10 cellular contexts compared by ENCODE assay signal in the genomic region with DNA sequence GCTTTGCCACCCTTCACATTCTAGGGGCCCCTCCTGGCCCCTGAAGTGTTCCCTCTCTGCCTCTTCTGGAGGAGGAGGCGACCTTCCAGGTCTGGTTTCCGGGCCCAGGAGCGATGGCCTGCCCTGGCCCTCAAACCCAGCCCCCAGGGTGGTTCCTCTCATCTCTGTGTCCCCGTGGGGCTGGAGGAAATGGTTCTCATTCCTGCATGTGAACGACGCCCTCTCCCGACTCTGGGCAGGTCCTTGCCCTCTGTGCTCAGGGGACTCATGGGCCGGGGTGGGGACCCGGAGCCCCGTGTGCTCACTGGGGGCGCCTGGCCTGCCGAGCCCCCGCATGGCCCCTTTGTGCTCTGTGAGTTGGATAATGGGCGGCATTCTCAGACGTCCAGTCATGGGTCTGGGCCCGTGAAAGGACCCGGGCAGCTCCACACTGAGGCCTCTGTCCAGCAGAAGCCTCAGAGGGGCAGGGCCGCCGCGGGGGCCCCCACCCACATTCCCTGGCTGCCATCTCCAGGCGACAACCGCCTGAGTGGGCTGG. TPM values are rescaled to one million over a fixed set of nuclear protein-coding genes. Genes with fewer than 3 reads are reported as not detected.
DNase-seq lines count a peak whose midpoint lies in the region; ATAC-seq, FAIRE-seq and TF ChIP-seq lines count a peak whose summit lies in the region.
"Had no signal": no experiment of that assay in that cellular context is flagged by ENCODE, and none has a peak within 500 bp of the region (broad histone marks: within the 10 kb centered on the region; RNA-seq: fewer than 3 reads in every experiment).

No MANE protein-coding gene starts in this region.

- no peak overlapping the region for H2BK5ac ChIP-seq in mesenchymal stem cell (ENCODE audit: low read depth, low read length, poor library complexity, severe bottlenecking)

- ATAC-seq in GM18511 (IDR thresholded peaks at IDR 0.05; ENCODE audit: unreplicated experiment) (no peak), HG03342 (IDR thresholded peaks at IDR 0.05; ENCODE audit: unreplicated experiment) (no peak)

- peak overlapping the region; percentile 4 for H2AK5ac ChIP-seq in mesenchymal stem cell (ENCODE audit: low read length, severe bottlenecking)

- H3K4me3 ChIP-seq in HUES6 (ENCODE audit: low read depth, low read length): no peak overlapping the region; the same call in 1 of the 2 replicates
- no peak overlapping the region for H3K4me3 ChIP-seq in endothelial cell of umbilical vein (replicated peaks in 1 of 3; ENCODE audit: insufficient read depth in 1 of 3, low read depth in 1 of 3, low read length in 3 of 3)
- H3K4me3 ChIP-seq in mesenchymal stem cell (ENCODE audit: insufficient read depth in 1 of 2, low read depth in 1 of 2, low read length in 2 of 2): no peak overlapping the region

- peak overlapping the region; percentile 93 for H4K8ac ChIP-seq in mesenchymal stem cell (ENCODE audit: low read length)

- DNase-seq in endothelial cell of umbilical vein (ENCODE audit: low read depth, low spot score): peak; percentile 51
- DNase-seq in mesenchymal stem cell: peak; percentile 84
- peak; percentile 57 for DNase-seq in urothelium cell line (ENCODE audit: low spot score)
- no peak for DNase-seq in activated CD4-positive, alpha-beta memory T cell treated with anti-CD3 and anti-CD28 coated beads, Interleukin-2, amount 10 ng/mL, durations not matched to agents 7 days and 5 days
- no peak for DNase-seq in OCI-M1 (lab: John Stamatoyannopoulos, UW)
- DNase-seq: naive B cell had no signal

- H3K4me1 ChIP-seq in HUES6 (ENCODE audit: control insufficient read depth, insufficient read depth, low read length) (peaks cover 49% of the 10 kb centered on the region), endothelial cell of umbilical vein (ENCODE audit: control insufficient read depth, extremely low read depth, insufficient read depth, low read length) (peaks cover 50% of the 10 kb centered on the region), mesenchymal stem cell (ENCODE audit: control insufficient read depth, insufficient read depth, low read depth, low read length) (peaks cover 58% of the 10 kb centered on the region)

- no peaks in the 10 kb centered on the region for H3K27me3 ChIP-seq in HUES6 (ENCODE audit: control insufficient read depth, insufficient read depth, low read length)
- H3K27me3 ChIP-seq in endothelial cell of umbilical vein (ENCODE audit: control insufficient read depth in 2 of 2, insufficient read depth in 2 of 2, low read length in 2 of 2): no peaks in the 10 kb centered on the region
- no peaks in the 10 kb centered on the region for H3K27me3 ChIP-seq in mesenchymal stem cell (ENCODE audit: control insufficient read depth in 1 of 2, insufficient read depth in 1 of 2, low read length in 2 of 2)

- TF ChIP-seq POLR2A in endothelial cell of umbilical vein (IDR thresholded peaks at IDR 0.05; ENCODE audit: low read depth, low read length): no peak

- peak overlapping the region; percentile 76 to 85 for H3K4ac ChIP-seq in mesenchymal stem cell (ENCODE audit: low read depth in 1 of 2, low read length in 2 of 2)

- peak overlapping the region; percentile 77 for H3K9ac ChIP-seq in HUES6 (ENCODE audit: low read length)
- peak overlapping the region; percentile 31 for H3K9ac ChIP-seq in endothelial cell of umbilical vein (replicated peaks; ENCODE audit: extremely low read depth, insufficient read depth, low read length)
- H3K9ac ChIP-seq in mesenchymal stem cell (ENCODE audit: low read length): peak overlapping the region; percentile 24

- H3K27ac Mint-ChIP-seq in activated CD4-positive, alpha-beta memory T cell treated with anti-CD3 and anti-CD28 coated beads, Interleukin-2, amount 10 ng/mL, durations not matched to agents 7 days and 5 days: no peak overlapping the region
- H3K27ac Mint-ChIP-seq: activated T-helper 1 cell treated with anti-CD3 and anti-CD28 coated beads, Interleukin-12 subunit alpha, Interleukin-12 subunit beta, Interleukin-2, Interleukin-4 antibody, amounts not matched to agents 30 ng/mL and 10 ng/mL and 1 ng/mL, durations not matched to agents 14 hours and 24 hours and 36 hours had no signal

- 7% methylated on average over 22 of the region's 22 CpGs for WGBS in mesenchymal stem cell

- H3K79me2 ChIP-seq in endothelial cell of umbilical vein (ENCODE audit: control insufficient read depth, insufficient read depth, low read length): no peaks in the 10 kb centered on the region

- H3K36me3 Mint-ChIP-seq in activated CD4-positive, alpha-beta memory T cell treated with anti-CD3 and anti-CD28 coated beads, Interleukin-2, amount 10 ng/mL, durations not matched to agents 7 days and 5 days (ENCODE audit: low read depth): no peaks in the 10 kb centered on the region

- FAIRE-seq in endothelial cell of umbilical vein (lab: Jason Lieb, UNC) (peak; percentile 64), urothelium cell line (lab: Jason Lieb, UNC) (no peak)

- peak overlapping the region; percentile 50 for H2AFZ ChIP-seq in endothelial cell of umbilical vein (ENCODE audit: low read depth, low read length)
- H2AFZ ChIP-seq in mesenchymal stem cell (ENCODE audit: low read depth, low read length): peak overlapping the region; percentile 55

- H3K23ac ChIP-seq in mesenchymal stem cell (ENCODE audit: low read length in 2 of 2): no peak overlapping the region

- peak overlapping the region; percentile 94 for H4K91ac ChIP-seq in mesenchymal stem cell (ENCODE audit: low read length)

- H3K36me3 ChIP-seq in HUES6 (ENCODE audit: control insufficient read depth, insufficient read depth, low read length) (no peaks in the 10 kb centered on the region), endothelial cell of umbilical vein (ENCODE audit: control insufficient read depth in 2 of 2, extremely low read depth in 1 of 2, insufficient read depth in 2 of 2, low read length in 2 of 2) (no peaks in the 10 kb centered on the region), mesenchymal stem cell (ENCODE audit: control insufficient read depth in 1 of 2, insufficient read depth in 2 of 2, low read depth in 1 of 2, low read length in 2 of 2) (no peaks in the 10 kb centered on the region)

- intact Hi-C loops in endothelial cell of umbilical vein (cut with micrococcal nuclease): no loop called here

- dilution Hi-C loops in endothelial cell of umbilical vein (cut with MboI; ENCODE audit: extremely low pct_ligation_motif_present, low sequenced_read_pairs): no loop called here

- no peaks in the 10 kb centered on the region for H3K9me1 ChIP-seq in endothelial cell of umbilical vein (replicated peaks; ENCODE audit: control insufficient read depth, extremely low read depth, insufficient read depth, low read length)

- TF ChIP-seq CTCF in endothelial cell of umbilical vein (IDR thresholded peaks at IDR 0.05; ENCODE audit: extremely low read depth in 1 of 2, insufficient read depth in 1 of 2, low read depth in 1 of 2, low read length in 2 of 2): no peak

- CTCF ChIA-PET in endothelial cell of umbilical vein (lab: Charles Lee): interaction anchor here (0.7 to 2.4 kb wide), 4 partner anchors 11 to 316 kb away, joined by 3 to 11 read pairs (median 4); no protein-coding TSS in a partner anchor
- CTCF ChIA-PET in activated CD4-positive, alpha-beta memory T cell treated with anti-CD3 and anti-CD28 coated beads, Interleukin-2, amount 10 ng/mL, durations not matched to agents 7 days and 5 days (lab: Charles Lee): no interaction called here

- POLR2A ChIA-PET in endothelial cell of umbilical vein (lab: Charles Lee): no interaction called here
- POLR2A ChIA-PET in activated CD4-positive, alpha-beta memory T cell treated with anti-CD3 and anti-CD28 coated beads, Interleukin-2, amount 10 ng/mL, durations not matched to agents 7 days and 5 days (lab: Charles Lee): no interaction called here

- H3K4me2 ChIP-seq in endothelial cell of umbilical vein (ENCODE audit: insufficient read depth, low read length) (no peak overlapping the region), mesenchymal stem cell (ENCODE audit: low read length, poor library complexity, severe bottlenecking) (no peak overlapping the region)

- H3K14ac ChIP-seq in mesenchymal stem cell (ENCODE audit: low read length in 2 of 2): peak overlapping the region in 1 of 2 experiments; percentile 81

- no peaks in the 10 kb centered on the region for H3K9me3 ChIP-seq in HUES6 (ENCODE audit: control insufficient read depth, insufficient read depth, low read depth, low read length)
- H3K9me3 ChIP-seq in endothelial cell of umbilical vein (replicated peaks; ENCODE audit: control insufficient read depth, insufficient read depth, low read length): no peaks in the 10 kb centered on the region
- H3K9me3 ChIP-seq in mesenchymal stem cell (ENCODE audit: control insufficient read depth, low read length): no peaks in the 10 kb centered on the region

- peak overlapping the region; percentile 85; the same call in 1 of the 2 replicates for H3K27ac ChIP-seq in HUES6 (ENCODE audit: low read depth, low read length)
- H3K27ac ChIP-seq in endothelial cell of umbilical vein (ENCODE audit: insufficient read depth, low read depth, low read length): peak overlapping the region; percentile 62
- no peak overlapping the region for H3K27ac ChIP-seq in mesenchymal stem cell (ENCODE audit: low read length, poor library complexity, severe bottlenecking)

- no peaks in the 10 kb centered on the region for H4K20me1 ChIP-seq in endothelial cell of umbilical vein (replicated peaks; ENCODE audit: control insufficient read depth, extremely low read depth, insufficient read depth, low read length)

- no peaks in the 10 kb centered on the region for H3K79me1 ChIP-seq in mesenchymal stem cell (replicated peaks; ENCODE audit: low read length, poor library complexity, severe bottlenecking)

- peak overlapping the region; percentile 88 for H2BK15ac ChIP-seq in mesenchymal stem cell (ENCODE audit: low read depth, poor library complexity, severe bottlenecking)

- peak overlapping the region; percentile 77 to 78 for H3K18ac ChIP-seq in mesenchymal stem cell (ENCODE audit: low read depth in 1 of 2, low read length in 2 of 2)

- H3K4me1 Mint-ChIP-seq in activated CD4-positive, alpha-beta memory T cell treated with anti-CD3 and anti-CD28 coated beads, Interleukin-2, amount 10 ng/mL, durations not matched to agents 7 days and 5 days: peaks cover 8% of the 10 kb centered on the region

- peak overlapping the region; percentile 75 for H2BK120ac ChIP-seq in mesenchymal stem cell (ENCODE audit: low read depth, low read length)

- H3K9me3 Mint-ChIP-seq in activated CD4-positive, alpha-beta memory T cell treated with anti-CD3 and anti-CD28 coated beads, Interleukin-2, amount 10 ng/mL, durations not matched to agents 7 days and 5 days: no peaks in the 10 kb centered on the region
- H3K9me3 Mint-ChIP-seq: activated T-helper 1 cell treated with anti-CD3 and anti-CD28 coated beads, Interleukin-12 subunit alpha, Interleukin-12 subunit beta, Interleukin-2, Interleukin-4 antibody, amounts not matched to agents 30 ng/mL and 10 ng/mL and 1 ng/mL, durations not matched to agents 14 hours and 24 hours and 36 hours; naive B cell had no signal

- BruUV-seq in endothelial cell of umbilical vein (replicated peaks; lab: Mats Ljungman, UMichigan): no TSS peak

- no peak overlapping the region for H3K4me3 Mint-ChIP-seq in activated CD4-positive, alpha-beta memory T cell treated with anti-CD3 and anti-CD28 coated beads, Interleukin-2, amount 10 ng/mL, durations not matched to agents 7 days and 5 days
- H3K4me3 Mint-ChIP-seq: activated T-helper 1 cell treated with anti-CD3 and anti-CD28 coated beads, Interleukin-12 subunit alpha, Interleukin-12 subunit beta, Interleukin-2, Interleukin-4 antibody, amounts not matched to agents 30 ng/mL and 10 ng/mL and 1 ng/mL, durations not matched to agents 14 hours and 24 hours and 36 hours had no signal

- H3K27me3 Mint-ChIP-seq in activated CD4-positive, alpha-beta memory T cell treated with anti-CD3 and anti-CD28 coated beads, Interleukin-2, amount 10 ng/mL, durations not matched to agents 7 days and 5 days: peaks cover 22% of the 10 kb centered on the region

- H2BK12ac ChIP-seq in mesenchymal stem cell (ENCODE audit: low read length in 2 of 2): peak overlapping the region; percentile 59 to 97

RNA-seq across cellular contexts. Expression of a gene that starts 5.4 kb away (rescaled TPM):
- total RNA-seq in endothelial cell of umbilical vein: 834 and 860 TPM in 2 replicates
- polyA plus RNA-seq in endothelial cell of umbilical vein: 300 and 332 TPM in 2 replicates
- polyA plus RNA-seq in endothelial cell of umbilical vein (2011; cell fraction: cytosol; rRNA removed): 436 and 495 TPM in 2 replicates
- polyA plus RNA-seq in endothelial cell of umbilical vein (2011; cell fraction: nucleus; rRNA removed): 1,145 and 1,490 TPM in 2 replicates
- polyA plus RNA-seq in endothelial cell of umbilical vein (2012): 463 and 559 TPM in 2 replicates
- polyA minus RNA-seq in endothelial cell of umbilical vein: 583 and 647 TPM in 2 replicates
- polyA minus RNA-seq in endothelial cell of umbilical vein (2011; cell fraction: cytosol; rRNA and poly(A)+ RNA removed): 21.9 TPM
- polyA minus RNA-seq in endothelial cell of umbilical vein (2011; cell fraction: nucleus; rRNA and poly(A)+ RNA removed): 454 and 479 TPM in 2 replicates
- polyA plus RNA-seq in mesenchymal stem cell (2013, experiment 1 of 2): 288 TPM
- 288 TPM for polyA plus RNA-seq in mesenchymal stem cell (2013, experiment 2 of 2)
- total RNA-seq in activated CD4-positive, alpha-beta memory T cell treated with anti-CD3 and anti-CD28 coated beads, Interleukin-2, amount 10 ng/mL, durations not matched to agents 7 days and 5 days: 10 to 100 TPM; 13.4 to 18.0 TPM

Comparison
In these comparisons a context has a peak if more than half of its experiments do, and no peak if none do; other contexts are left out.
1. H3K9ac ChIP-seq: peak in every context shown above with its lines; median percentile 77 in HUES6; 31 in endothelial cell of umbilical vein; 24 in mesenchymal stem cell.
2. DNase-seq: peak in endothelial cell of umbilical vein (single experiment), mesenchymal stem cell (single experiment) and urothelium cell line (single experiment); none in activated CD4-positive, alpha-beta memory T cell treated with anti-CD3 and anti-CD28 coated beads, Interleukin-2, amount 10 ng/mL, durations not matched to agents 7 days and 5 days (single experiment) and OCI-M1 (single experiment).
3. RNA of a gene that starts 5.4 kb away (total RNA-seq): 834 to 860 TPM in endothelial cell of umbilical vein; 13.4 to 18.0 TPM in activated CD4-positive, alpha-beta memory T cell treated with anti-CD3 and anti-CD28 coated beads, Interleukin-2, amount 10 ng/mL, durations not matched to agents 7 days and 5 days; every median in the first group is over 10 times any median in the second.